ENCODE assay signal across 1 cellular context in the genomic region with DNA sequence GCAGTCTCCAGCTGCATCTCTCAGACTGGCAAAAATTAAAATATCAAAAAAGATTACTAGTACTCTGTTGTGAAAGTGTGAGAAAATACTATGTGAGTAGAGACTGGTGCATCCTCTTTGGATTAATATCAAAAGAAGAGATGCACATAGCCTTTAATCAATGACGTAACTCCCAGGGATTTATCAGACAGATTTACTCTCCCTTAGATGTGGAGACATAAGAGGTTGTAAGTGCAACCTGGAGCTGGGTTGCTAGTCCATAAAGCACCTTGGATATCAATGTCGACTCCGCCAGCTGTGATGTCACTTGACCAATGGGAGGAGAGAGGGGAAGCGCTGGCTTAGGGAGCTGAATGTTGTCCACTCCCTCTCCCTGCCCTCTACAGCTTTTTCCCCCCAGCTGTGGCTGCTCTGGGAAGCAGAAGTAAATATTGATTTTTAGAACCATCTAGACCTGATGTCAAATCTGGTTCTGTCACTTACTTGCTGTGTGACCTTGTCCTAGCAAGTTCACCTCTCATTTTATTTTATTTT.
TF ChIP-seq lines count a peak whose summit lies in the region.

No MANE protein-coding gene starts in this region.

TF ChIP-seq in WTC11, 78 proteins besides CTCF, POLR2A, EP300 and RAD21 (continued from another document):
- TF ChIP-seq ZNF281 (CRISPR knock-in tag; IDR thresholded peaks at IDR 0.05) (no peak), CREM (CRISPR knock-in tag; IDR thresholded peaks at IDR 0.05) (no peak), RORB (CRISPR knock-in tag; IDR thresholded peaks at IDR 0.05) (no peak), ATF2 (CRISPR knock-in tag; IDR thresholded peaks at IDR 0.05; ENCODE audit: borderline replicate concordance, low read depth) (no peak), NFATC4 (CRISPR knock-in tag; IDR thresholded peaks at IDR 0.05) (no peak), ZNF219 (CRISPR knock-in tag; IDR thresholded peaks at IDR 0.05; ENCODE audit: borderline replicate concordance) (no peak)
- TF ChIP-seq, protein P1, sequence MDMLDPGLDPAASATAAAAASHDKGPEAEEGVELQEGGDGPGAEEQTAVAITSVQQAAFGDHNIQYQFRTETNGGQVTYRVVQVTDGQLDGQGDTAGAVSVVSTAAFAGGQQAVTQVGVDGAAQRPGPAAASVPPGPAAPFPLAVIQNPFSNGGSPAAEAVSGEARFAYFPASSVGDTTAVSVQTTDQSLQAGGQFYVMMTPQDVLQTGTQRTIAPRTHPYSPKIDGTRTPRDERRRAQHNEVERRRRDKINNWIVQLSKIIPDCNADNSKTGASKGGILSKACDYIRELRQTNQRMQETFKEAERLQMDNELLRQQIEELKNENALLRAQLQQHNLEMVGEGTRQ (CRISPR knock-in tag; IDR thresholded peaks at IDR 0.05): no peak
- TF ChIP-seq, protein P2, sequence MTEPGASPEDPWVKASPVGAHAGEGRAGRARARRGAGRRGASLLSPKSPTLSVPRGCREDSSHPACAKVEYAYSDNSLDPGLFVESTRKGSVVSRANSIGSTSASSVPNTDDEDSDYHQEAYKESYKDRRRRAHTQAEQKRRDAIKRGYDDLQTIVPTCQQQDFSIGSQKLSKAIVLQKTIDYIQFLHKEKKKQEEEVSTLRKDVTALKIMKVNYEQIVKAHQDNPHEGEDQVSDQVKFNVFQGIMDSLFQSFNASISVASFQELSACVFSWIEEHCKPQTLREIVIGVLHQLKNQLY (CRISPR knock-in tag; IDR thresholded peaks at IDR 0.05): no peak
- TF ChIP-seq, protein P3, sequence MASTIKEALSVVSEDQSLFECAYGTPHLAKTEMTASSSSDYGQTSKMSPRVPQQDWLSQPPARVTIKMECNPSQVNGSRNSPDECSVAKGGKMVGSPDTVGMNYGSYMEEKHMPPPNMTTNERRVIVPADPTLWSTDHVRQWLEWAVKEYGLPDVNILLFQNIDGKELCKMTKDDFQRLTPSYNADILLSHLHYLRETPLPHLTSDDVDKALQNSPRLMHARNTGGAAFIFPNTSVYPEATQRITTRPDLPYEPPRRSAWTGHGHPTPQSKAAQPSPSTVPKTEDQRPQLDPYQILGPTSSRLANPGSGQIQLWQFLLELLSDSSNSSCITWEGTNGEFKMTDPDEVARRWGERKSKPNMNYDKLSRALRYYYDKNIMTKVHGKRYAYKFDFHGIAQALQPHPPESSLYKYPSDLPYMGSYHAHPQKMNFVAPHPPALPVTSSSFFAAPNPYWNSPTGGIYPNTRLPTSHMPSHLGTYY (CRISPR knock-in tag; IDR thresholded peaks at IDR 0.05): no peak
- TF ChIP-seq, protein P4, sequence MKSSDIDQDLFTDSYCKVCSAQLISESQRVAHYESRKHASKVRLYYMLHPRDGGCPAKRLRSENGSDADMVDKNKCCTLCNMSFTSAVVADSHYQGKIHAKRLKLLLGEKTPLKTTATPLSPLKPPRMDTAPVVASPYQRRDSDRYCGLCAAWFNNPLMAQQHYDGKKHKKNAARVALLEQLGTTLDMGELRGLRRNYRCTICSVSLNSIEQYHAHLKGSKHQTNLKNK (CRISPR knock-in tag; IDR thresholded peaks at IDR 0.05): no peak
